2 cellular contexts compared by ENCODE assay signal in the genomic region with DNA sequence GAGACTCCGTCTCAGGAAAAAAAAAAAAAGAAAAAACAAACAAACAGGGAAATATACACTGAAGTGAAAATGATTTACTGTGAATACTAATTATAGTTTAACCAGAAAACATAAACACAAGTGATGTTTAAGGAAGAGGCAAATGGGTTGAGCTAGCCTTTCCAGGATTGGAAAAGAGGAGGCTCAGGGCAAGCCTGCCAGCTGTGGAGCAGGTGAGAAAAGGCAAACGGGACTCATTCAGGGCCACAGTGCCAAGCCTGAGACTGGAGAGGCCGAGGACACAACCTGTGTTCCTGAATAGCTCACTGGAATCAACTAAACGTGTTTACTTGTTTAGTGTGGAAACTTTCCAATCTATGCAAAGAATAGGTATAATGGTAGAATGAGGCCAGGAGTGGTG.
TF ChIP-seq lines count a peak whose summit lies in the region.

No MANE protein-coding gene starts in this region.

TF ChIP-seq in liver, 16 proteins besides CTCF, POLR2A, EP300 and RAD21 (continued from another document):
- TF ChIP-seq TAF1 (conservative IDR thresholded peaks at IDR 0.05) (no peak), HNF4G (IDR thresholded peaks at IDR 0.05) (no peak), JUND (IDR thresholded peaks at IDR 0.05) (no peak), FOXA2 (IDR thresholded peaks at IDR 0.05) (no peak), SP1 (IDR thresholded peaks at IDR 0.05) (no peak), REST (IDR thresholded peaks at IDR 0.05) (no peak), ZBTB33 (IDR thresholded peaks at IDR 0.05) (no peak), YY1 (IDR thresholded peaks at IDR 0.05) (no peak), RXRA (IDR thresholded peaks at IDR 0.05) (no peak), HNF4A (conservative IDR thresholded peaks at IDR 0.05) (no peak)
- TF ChIP-seq, protein P1, sequence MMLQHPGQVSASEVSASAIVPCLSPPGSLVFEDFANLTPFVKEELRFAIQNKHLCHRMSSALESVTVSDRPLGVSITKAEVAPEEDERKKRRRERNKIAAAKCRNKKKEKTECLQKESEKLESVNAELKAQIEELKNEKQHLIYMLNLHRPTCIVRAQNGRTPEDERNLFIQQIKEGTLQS (IDR thresholded peaks at IDR 0.05): no peak
- TF ChIP-seq, protein P2, sequence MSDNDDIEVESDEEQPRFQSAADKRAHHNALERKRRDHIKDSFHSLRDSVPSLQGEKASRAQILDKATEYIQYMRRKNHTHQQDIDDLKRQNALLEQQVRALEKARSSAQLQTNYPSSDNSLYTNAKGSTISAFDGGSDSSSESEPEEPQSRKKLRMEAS (IDR thresholded peaks at IDR 0.05): no peak

TF ChIP-seq in HepG2, 621 proteins besides CTCF, POLR2A, EP300 and RAD21 (continued from another document):
- no peak for TF ChIP-seq REL (CRISPR knock-in tag; conservative IDR thresholded peaks at IDR 0.05)
- no peak for TF ChIP-seq KDM5A (IDR thresholded peaks at IDR 0.05; ENCODE audit: borderline replicate concordance, low read length)
- no peak for TF ChIP-seq NKX3-1 (CRISPR knock-in tag; IDR thresholded peaks at IDR 0.05)
- TF ChIP-seq TFDP2 (CRISPR knock-in tag; IDR thresholded peaks at IDR 0.05): no peak
- no peak for TF ChIP-seq ESRRA (CRISPR knock-in tag; IDR thresholded peaks at IDR 0.05; ENCODE audit: low read depth)
